Comparison of ENCODE assay signal across 8 cellular contexts in genomic region chr7:152433721-152434501, GRCh38. TPM values are rescaled to one million over a fixed set of nuclear protein-coding genes. Genes with fewer than 3 reads are reported as not detected.
DNase-seq lines count a peak whose midpoint lies in the region; ATAC-seq, FAIRE-seq and TF ChIP-seq lines count a peak whose summit lies in the region.
"Not testable (repeated sequence)": the region's sequence is repeated elsewhere in the genome, so short reads cannot be mapped to it uniquely, and the experiment has no call there.

No MANE protein-coding gene starts in this region.

- peak overlapping the region; percentile 82 for H3K27ac ChIP-seq in fibroblast of lung (ENCODE audit: insufficient read depth, low read length)

- H3K27ac Mint-ChIP-seq in activated naive CD4-positive, alpha-beta T cell treated with anti-CD3 and anti-CD28 coated beads for 36 hours: peak overlapping the region; percentile 89

- H3K4me2 ChIP-seq in fibroblast of lung (ENCODE audit: extremely low read depth, insufficient read depth, low read length): peak overlapping the region; percentile 99

- H3K4me3 ChIP-seq in fibroblast of lung (replicated peaks in 1 of 4; ENCODE audit: control extremely low read depth in 1 of 4, insufficient read depth in 1 of 4, low read depth in 3 of 4, low read length in 4 of 4): peak overlapping the region; percentile 62 to 89 (median 72)
- not testable (repeated sequence) for H3K4me3 ChIP-seq in mucosa of descending colon

- intact Hi-C loops in activated naive CD4-positive, alpha-beta T cell treated with anti-CD3 and anti-CD28 coated beads for 36 hours (cut with micrococcal nuclease): loop anchor here (1.0 to 10.0 kb wide), 6 partner anchors 9 to 799 kb away; partner anchors contain the start of gene GALNT11
- intact Hi-C loops in mucosa of descending colon (cut with DNase I, micrococcal nuclease): not testable (repeated sequence)

- ATAC-seq in GM18909 (IDR thresholded peaks at IDR 0.05; ENCODE audit: poor library complexity, unreplicated experiment) (peak; percentile 26), HG03354 (IDR thresholded peaks at IDR 0.05; ENCODE audit: poor library complexity, severe bottlenecking, unreplicated experiment) (peak; percentile 33), mucosa of descending colon (peak; percentile 47)

- H3K9ac ChIP-seq in fibroblast of lung (ENCODE audit: insufficient read depth, low read length): peak overlapping the region; percentile 37

- not testable (repeated sequence) for H3K4me1 ChIP-seq in fibroblast of lung (ENCODE audit: control insufficient read depth, extremely low read depth, insufficient read depth, low read length)
- H3K4me1 ChIP-seq in mucosa of descending colon (ENCODE audit: low read depth): peaks cover 18% of the 10 kb centered on the region

- CTCF ChIA-PET in activated naive CD4-positive, alpha-beta T cell treated with anti-CD3 and anti-CD28 coated beads for 36 hours (lab: Charles Lee): interaction anchor here (0.7 to 1.8 kb wide), 6 partner anchors 29 to 144 kb away, joined by 3 read pairs; no protein-coding TSS in a partner anchor

- peak; percentile 83 for FAIRE-seq in A204.1 (lab: Jason Lieb, UNC)

- H3K36me3 ChIP-seq in fibroblast of lung (ENCODE audit: control insufficient read depth, insufficient read depth, low read length); mucosa of descending colon (ENCODE audit: low read depth): not testable (repeated sequence)

- not testable (repeated sequence) for H3K27me3 Mint-ChIP-seq in activated naive CD4-positive, alpha-beta T cell treated with anti-CD3 and anti-CD28 coated beads for 36 hours (ENCODE audit: low read depth)

- peaks cover 59% of the 10 kb centered on the region for H3K79me2 ChIP-seq in fibroblast of lung (ENCODE audit: control insufficient read depth, insufficient read depth, low read length)

- peaks cover 44% of the 10 kb centered on the region for H3K4me1 Mint-ChIP-seq in activated naive CD4-positive, alpha-beta T cell treated with anti-CD3 and anti-CD28 coated beads for 36 hours (ENCODE audit: low read depth)

- not testable (repeated sequence) for H2AFZ ChIP-seq in fibroblast of lung (ENCODE audit: low read length)

- not testable (repeated sequence) for H3K9me3 ChIP-seq in fibroblast of lung (ENCODE audit: control insufficient read depth, insufficient read depth, low read depth, low read length); mucosa of descending colon

- not testable (repeated sequence) for H3K36me3 Mint-ChIP-seq in activated naive CD4-positive, alpha-beta T cell treated with anti-CD3 and anti-CD28 coated beads for 36 hours (ENCODE audit: low read depth)

- DNase-seq in T follicular helper cell (ENCODE audit: low read depth): peak; percentile 56
- peak; percentile 58 for DNase-seq in activated naive CD4-positive, alpha-beta T cell treated with anti-CD3 and anti-CD28 coated beads for 36 hours
- DNase-seq in fibroblast of lung (ENCODE audit: low read depth in 2 of 2): peak; percentile 46 to 47
- DNase-seq in mucosa of descending colon: peak; percentile 47 to 81 (median 78)
- peak; percentile 43 for DNase-seq in stimulated activated CD4-positive, alpha-beta T cell treated with anti-CD3 and anti-CD28 coated beads, Interleukin-2, amount 100 ng/mL, for 48 hours

- not testable (repeated sequence) for TF ChIP-seq CTCF in fibroblast of lung (conservative IDR thresholded peaks at IDR 0.05 in 1 of 2, IDR thresholded peaks at IDR 0.05 in 1 of 2; ENCODE audit: low read depth in 1 of 2, low read length in 2 of 2); mucosa of descending colon (IDR thresholded peaks at IDR 0.05)

- H3K9me3 Mint-ChIP-seq in activated naive CD4-positive, alpha-beta T cell treated with anti-CD3 and anti-CD28 coated beads for 36 hours: not testable (repeated sequence)

- peak overlapping the region; percentile 89 for H3K4me3 Mint-ChIP-seq in activated naive CD4-positive, alpha-beta T cell treated with anti-CD3 and anti-CD28 coated beads for 36 hours

- H4K20me1 ChIP-seq in fibroblast of lung (ENCODE audit: control insufficient read depth, extremely low read depth, insufficient read depth, low read length): not testable (repeated sequence)

- not testable (repeated sequence) for H3K27me3 ChIP-seq in fibroblast of lung (ENCODE audit: control insufficient read depth, insufficient read depth, low read length)

RNA-seq across cellular contexts. Expression of gene KMT2C, which starts 1.9 kb away (rescaled TPM):
- 10 to 100 TPM; 33.8 to 36.1 TPM for total RNA-seq in activated naive CD4-positive, alpha-beta T cell treated with anti-CD3 and anti-CD28 coated beads for 36 hours
- total RNA-seq in fibroblast of lung: 24.1 and 32.4 TPM in 2 replicates
- polyA plus RNA-seq in fibroblast of lung: 11.0 and 11.1 TPM in 2 replicates
- 6.9 and 9.3 TPM in 2 replicates for polyA plus RNA-seq in fibroblast of lung (2012)
- polyA minus RNA-seq in fibroblast of lung (ENCODE audit: low replicate concordance): 31.5 and 31.8 TPM in 2 replicates
- 100 to 1,000 TPM in 2 of 3 donors, 10 to 100 TPM in 1; 79.6 to 121 (median 102) TPM for total RNA-seq in mucosa of descending colon
